ENCODE assay signal across 23 cellular contexts in genomic region chr19:48113190-48113917, GRCh38. TPM values are rescaled to one million over a fixed set of nuclear protein-coding genes. Genes with fewer than 3 reads are reported as not detected.
DNase-seq lines count a peak whose midpoint lies in the region; ATAC-seq and TF ChIP-seq lines count a peak whose summit lies in the region.
"Had no signal": no experiment of that assay in that cellular context is flagged by ENCODE, and none has a peak within 500 bp of the region (broad histone marks: within the 10 kb centered on the region; RNA-seq: fewer than 3 reads in every experiment).

No MANE protein-coding gene starts in this region.

- H3K27ac Mint-ChIP-seq in activated naive CD8-positive, alpha-beta T cell, result peak overlapping the region; percentile 41
- no peak overlapping the region for H3K27ac Mint-ChIP-seq in activated naive CD8-positive, alpha-beta T cell treated with anti-CD3 and anti-CD28 coated beads, Interleukin-2, amount 50 U/mL, for 24 hours
- H3K27ac Mint-ChIP-seq: progenitor cell of endocrine pancreas had no signal

- H3K4me3 ChIP-seq in fibroblast of pulmonary artery (replicated peaks; ENCODE audit: low read depth, low read length) (no peak overlapping the region), lower leg skin (ENCODE audit: low read depth, poor library complexity, severe bottlenecking) (no peak overlapping the region)
- H3K4me3 ChIP-seq: heart left ventricle had no signal

- no peaks in the 10 kb centered on the region for H3K9me3 Mint-ChIP-seq in activated naive CD8-positive, alpha-beta T cell (ENCODE audit: low read depth)
- H3K9me3 Mint-ChIP-seq in activated naive CD8-positive, alpha-beta T cell treated with anti-CD3 and anti-CD28 coated beads, Interleukin-2, amount 50 U/mL, for 24 hours, result no peaks in the 10 kb centered on the region
- H3K9me3 Mint-ChIP-seq: effector memory CD8-positive, alpha-beta T cell had no signal

- peak overlapping the region; percentile 71 for H3K27ac ChIP-seq in substantia nigra (ENCODE audit: low read depth, low read length, poor library complexity, severe bottlenecking)
- H3K27ac ChIP-seq: heart left ventricle had no signal

- H3K36me3 Mint-ChIP-seq in activated naive CD8-positive, alpha-beta T cell, result no peaks in the 10 kb centered on the region
- H3K36me3 Mint-ChIP-seq in activated naive CD8-positive, alpha-beta T cell treated with anti-CD3 and anti-CD28 coated beads, Interleukin-2, amount 50 U/mL, for 24 hours (ENCODE audit: low read depth), result peaks cover 16% of the 10 kb centered on the region

- no peak overlapping the region for H3K4me3 Mint-ChIP-seq in activated naive CD8-positive, alpha-beta T cell
- H3K4me3 Mint-ChIP-seq in activated naive CD8-positive, alpha-beta T cell treated with anti-CD3 and anti-CD28 coated beads, Interleukin-2, amount 50 U/mL, for 24 hours, result no peak overlapping the region
- H3K4me3 Mint-ChIP-seq: effector memory CD8-positive, alpha-beta T cell; T-helper 17 cell had no signal

- 81 to 82% methylated on average over 16 of the region's 16 CpGs for whole genome bisulfite sequencing in lower leg skin, 2 donors

- no peaks in the 10 kb centered on the region for H3K27me3 Mint-ChIP-seq in activated naive CD8-positive, alpha-beta T cell
- H3K27me3 Mint-ChIP-seq in activated naive CD8-positive, alpha-beta T cell treated with anti-CD3 and anti-CD28 coated beads, Interleukin-2, amount 50 U/mL, for 24 hours, result no peaks in the 10 kb centered on the region
- H3K27me3 Mint-ChIP-seq: effector memory CD8-positive, alpha-beta T cell; progenitor cell of endocrine pancreas; T-helper 17 cell had no signal

- H3K4me1 Mint-ChIP-seq in activated naive CD8-positive, alpha-beta T cell (ENCODE audit: low read depth), result peaks cover 11% of the 10 kb centered on the region
- H3K4me1 Mint-ChIP-seq in activated naive CD8-positive, alpha-beta T cell treated with anti-CD3 and anti-CD28 coated beads, Interleukin-2, amount 50 U/mL, for 24 hours, result peaks cover 21% of the 10 kb centered on the region

- DNase-seq in activated naive CD8-positive, alpha-beta T cell treated with anti-CD3 and anti-CD28 coated beads, Interleukin-2, amount 50 U/mL, for 24 hours, result no peak
- DNase-seq in amniotic epithelial cell (ENCODE audit: low read depth), result peak; percentile 57
- peak; percentile 14 for DNase-seq in fibroblast of pulmonary artery (ENCODE audit: low read depth)
- peak in 1 of 49 donors; percentile 10 for DNase-seq in substantia nigra (lab: John Stamatoyannopoulos, UW)
- no peak for DNase-seq in lower leg skin (ENCODE audit: low spot score in 2 of 2)
- DNase-seq in NCI-H82 treated with DMSO at 0.1 percent for 48 hours (lab: John Stamatoyannopoulos, UW; ENCODE audit: unreplicated experiment), result no peak
- DNase-seq: central memory CD4-positive, alpha-beta T cell; DMS53; effector memory CD8-positive, alpha-beta T cell; heart left ventricle; islet precursor cell; mesenchymal stem cell; NCI-H1417; NCI-H2171 treated with DMSO at 0.1 percent for 48 hours; OCI-M1; SHP77 treated with DMSO at 0.1 percent for 48 hours; small intestine; stimulated activated CD4-positive, alpha-beta T cell treated with anti-CD3 and anti-CD28 coated beads, Interleukin-2, amount 100 ng/mL, for 48 hours; T-helper 17 cell had no signal

- no peak for ATAC-seq in activated naive CD8-positive, alpha-beta T cell treated with anti-CD3 and anti-CD28 coated beads, Interleukin-2, amount 50 U/mL, for 24 hours
- ATAC-seq in GM21529 (IDR thresholded peaks at IDR 0.05; ENCODE audit: unreplicated experiment), result no peak
- ATAC-seq: effector memory CD8-positive, alpha-beta T cell; HCT116; heart left ventricle; T-helper 17 cell had no signal

- TF ChIP-seq CTCF in fibroblast of pulmonary artery (IDR thresholded peaks at IDR 0.05; ENCODE audit: low read length, missing control alignments), result no peak
- no peak for TF ChIP-seq CTCF in lower leg skin (IDR thresholded peaks at IDR 0.05)

- intact Hi-C loops in lower leg skin (cut with DNase I; ENCODE audit: low total_unique reads), result no loop called here

- no peak for TF ChIP-seq POLR2A in lower leg skin (IDR thresholded peaks at IDR 0.05)

RNA-seq across cellular contexts. Expression of gene PLA2G4C, which starts 2.7 kb away (rescaled TPM):
- total RNA-seq in lower leg skin, result 1 to 10 TPM; 1.4 to 7.6 (median 4.5) TPM

RNA-seq across cellular contexts. Expression of gene LIG1, which starts 56.8 kb away (rescaled TPM):
- 10 to 100 TPM; 20.8 to 44.2 (median 32.9) TPM for total RNA-seq in lower leg skin

RNA-seq across cellular contexts. Expression of gene ZSWIM9, which starts 57.1 kb away (rescaled TPM):
- total RNA-seq in lower leg skin, result 1 to 10 TPM; 5.5 to 9.9 (median 6.9) TPM

Comparison
In these comparisons a context has a peak if more than half of its experiments do, and no peak if none do; other contexts are left out.
1. DNase-seq: peak in amniotic epithelial cell (single experiment) and fibroblast of pulmonary artery (single experiment); none in activated naive CD8-positive, alpha-beta T cell treated with anti-CD3 and anti-CD28 coated beads, Interleukin-2, amount 50 U/mL, for 24 hours (single experiment), lower leg skin (0 of 2) and NCI-H82 treated with DMSO at 0.1 percent for 48 hours (single experiment).